ENCODE assay signal across 9 cellular contexts in genomic region chr1:40384413-40384762, GRCh38. TPM values are rescaled to one million over a fixed set of nuclear protein-coding genes. Genes with fewer than 3 reads are reported as not detected.
DNase-seq lines count a peak whose midpoint lies in the region; ATAC-seq and TF ChIP-seq lines count a peak whose summit lies in the region.
"Had no signal": no experiment of that assay in that cellular context is flagged by ENCODE, and none has a peak within 500 bp of the region (broad histone marks: within the 10 kb centered on the region; RNA-seq: fewer than 3 reads in every experiment).

No MANE protein-coding gene starts in this region.

- POLR2A ChIA-PET in activated CD8-positive, alpha-beta T cell treated with anti-CD3 and anti-CD28 coated beads for 36 hours (lab: Charles Lee): interaction anchor here (1.0 to 15.4 kb wide), 6 partner anchors 8 to 214 kb away, joined by 3 to 278 read pairs (median 16); partner anchors contain the start of genes COL9A2, SMAP2 and ZFP69B

- CTCF ChIA-PET in activated CD8-positive, alpha-beta T cell treated with anti-CD3 and anti-CD28 coated beads for 36 hours (lab: Charles Lee): interaction anchor here (0.7 to 7.5 kb wide), 10 partner anchors 10 to 240 kb away, joined by 3 to 62 read pairs (median 6); partner anchors contain the start of genes SMAP2 and ZFP69B

- no peak for TF ChIP-seq POLR2A in heart left ventricle (IDR thresholded peaks at IDR 0.05)

- H3K27me3 ChIP-seq in heart left ventricle (no peaks in the 10 kb centered on the region), upper lobe of right lung (no peaks in the 10 kb centered on the region)

- H3K27ac ChIP-seq in heart left ventricle (peak overlapping the region in 11 of 12 donors; percentile 31 to 99 (median 65)), upper lobe of right lung (peak overlapping the region; percentile 83)

- TF ChIP-seq CTCF in heart left ventricle (IDR thresholded peaks at IDR 0.05) (no peak), upper lobe of right lung (IDR thresholded peaks at IDR 0.05) (no peak)
- no peak for TF ChIP-seq CTCF in activated CD8-positive, alpha-beta T cell treated with anti-CD3 and anti-CD28 coated beads for 36 hours (IDR thresholded peaks at IDR 0.05)

- H3K27me3 Mint-ChIP-seq in activated CD8-positive, alpha-beta T cell treated with anti-CD3 and anti-CD28 coated beads for 36 hours: no peaks in the 10 kb centered on the region
- H3K27me3 Mint-ChIP-seq in memory B cell: no peaks in the 10 kb centered on the region

- H3K9me3 ChIP-seq in heart left ventricle (no peaks in the 10 kb centered on the region), upper lobe of right lung (no peaks in the 10 kb centered on the region)

- H3K36me3 Mint-ChIP-seq in activated CD8-positive, alpha-beta T cell treated with anti-CD3 and anti-CD28 coated beads for 36 hours (ENCODE audit: low read depth): peaks cover 63% of the 10 kb centered on the region
- H3K36me3 Mint-ChIP-seq in memory B cell: peaks cover 26% of the 10 kb centered on the region

- 22 to 34% (median 27%) methylated on average over 2 of the region's 2 CpGs for WGBS in heart left ventricle, 4 donors

- H3K4me1 ChIP-seq in heart left ventricle (peaks cover 0 to 95% (median 42%) of the 10 kb centered on the region in 12 donors), upper lobe of right lung (peaks cover 74% of the 10 kb centered on the region)

- no peaks in the 10 kb centered on the region for H3K9me3 Mint-ChIP-seq in activated CD8-positive, alpha-beta T cell treated with anti-CD3 and anti-CD28 coated beads for 36 hours
- H3K9me3 Mint-ChIP-seq in memory B cell: no peaks in the 10 kb centered on the region

- H3K4me3 ChIP-seq in heart left ventricle: peak overlapping the region in 1 of 12 donors; percentile 33
- no peak overlapping the region for H3K4me3 ChIP-seq in upper lobe of right lung

- intact Hi-C loops in heart left ventricle (cut with DNase I) (no loop called here), Right ventricle myocardium inferior (cut with DNase I) (no loop called here), upper lobe of right lung (cut with DNase I) (no loop called here), posterior vena cava (cut with DNase I) (no loop called here)
- intact Hi-C loops in activated CD8-positive, alpha-beta T cell treated with anti-CD3 and anti-CD28 coated beads for 36 hours (cut with micrococcal nuclease): no loop called here

- no peak for ATAC-seq in heart left ventricle
- no peak for ATAC-seq in Right ventricle myocardium inferior
- ATAC-seq in activated CD8-positive, alpha-beta T cell treated with anti-CD3 and anti-CD28 coated beads for 36 hours: no peak
- no peak for ATAC-seq in memory B cell (ENCODE audit: low read depth)
- peak; percentile 38 for ATAC-seq in upper lobe of right lung

- DNase-seq in heart left ventricle (no peak), Right ventricle myocardium inferior (ENCODE audit: missing footprints) (no peak), memory B cell (ENCODE audit: low spot score in 2 of 2) (no peak), upper lobe of right lung (no peak), posterior vena cava (ENCODE audit: low spot score) (no peak), NCI-H1048 (lab: John Stamatoyannopoulos, UW) (no peak), NCI-H82 treated with DMSO at 0.1 percent for 48 hours (lab: John Stamatoyannopoulos, UW; ENCODE audit: unreplicated experiment) (no peak)
- DNase-seq in activated CD8-positive, alpha-beta T cell treated with anti-CD3 and anti-CD28 coated beads for 36 hours: no peak
- DNase-seq: SIG-M5 had no signal

- H3K4me1 Mint-ChIP-seq in activated CD8-positive, alpha-beta T cell treated with anti-CD3 and anti-CD28 coated beads for 36 hours (ENCODE audit: low read depth): peaks cover 72% of the 10 kb centered on the region
- peaks cover 63% of the 10 kb centered on the region for H3K4me1 Mint-ChIP-seq in memory B cell

- peak overlapping the region; percentile 78 for H3K4me3 Mint-ChIP-seq in activated CD8-positive, alpha-beta T cell treated with anti-CD3 and anti-CD28 coated beads for 36 hours
- peak overlapping the region; percentile 85 for H3K4me3 Mint-ChIP-seq in memory B cell

- H3K27ac Mint-ChIP-seq in activated CD8-positive, alpha-beta T cell treated with anti-CD3 and anti-CD28 coated beads for 36 hours: peak overlapping the region; percentile 99
- H3K27ac Mint-ChIP-seq in memory B cell: peak overlapping the region; percentile 100

- H3K36me3 ChIP-seq in heart left ventricle (peaks cover 0 to 18% (median 0%) of the 10 kb centered on the region in 9 donors), upper lobe of right lung (no peaks in the 10 kb centered on the region)

RNA-seq across cellular contexts. Expression of gene SMAP2, which starts 10.9 kb away (rescaled TPM):
- total RNA-seq in heart left ventricle: 10 to 100 TPM in 8 of 9 donors, 1 to 10 TPM in 1; 9.9 to 44.4 (median 12.9) TPM
- polyA plus RNA-seq in heart left ventricle: 10 to 100 TPM in 1 of 2 donors, 1 to 10 TPM in 1; 8.9 to 24.5 TPM
- total RNA-seq in Right ventricle myocardium inferior: 16.3 TPM
- total RNA-seq in activated CD8-positive, alpha-beta T cell treated with anti-CD3 and anti-CD28 coated beads for 36 hours: 100 to 1,000 TPM; 204 to 209 TPM
- total RNA-seq in upper lobe of right lung: 55.3 TPM
- total RNA-seq in posterior vena cava: 10 to 100 TPM; 26.0 to 44.8 TPM
